Comparison of ENCODE assay signal across 1 cellular context in the genomic region with DNA sequence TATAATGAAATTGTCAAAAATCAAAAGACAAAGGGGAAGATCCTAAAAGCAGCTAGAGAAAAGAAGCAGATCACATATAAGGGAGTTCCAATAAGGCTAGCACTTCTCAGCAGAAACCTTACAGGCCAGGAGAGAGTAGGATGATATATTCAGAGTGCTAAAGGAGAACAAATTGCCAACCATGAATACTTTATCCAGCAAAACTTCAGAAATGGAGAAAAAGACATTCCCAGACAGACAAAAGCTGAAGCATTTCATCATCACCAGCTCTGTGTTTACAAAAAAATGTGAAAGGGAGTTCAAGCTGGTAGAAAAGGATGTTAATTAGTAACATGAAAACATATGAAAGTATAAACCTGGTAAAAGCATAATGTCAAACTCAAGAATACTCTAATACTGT.
TF ChIP-seq lines count a peak whose summit lies in the region.

No MANE protein-coding gene starts in this region.

TF ChIP-seq in HepG2, 621 proteins besides CTCF, POLR2A, EP300 and RAD21:
- TF ChIP-seq NFATC3 (CRISPR knock-in tag; IDR thresholded peaks at IDR 0.05) (no peak), ZNF674 (CRISPR knock-in tag; IDR thresholded peaks at IDR 0.05; ENCODE audit: low read depth) (no peak), ZNF136 (CRISPR knock-in tag; IDR thresholded peaks at IDR 0.05; ENCODE audit: low read depth) (peak; percentile 99), PCBP2 (optimal IDR thresholded peaks at IDR 0.05; ENCODE audit: low read depth, low read length, poor library complexity, severe bottlenecking) (no peak), TOE1 (CRISPR knock-in tag; IDR thresholded peaks at IDR 0.05) (no peak), CEBPG (CRISPR knock-in tag; IDR thresholded peaks at IDR 0.05) (0 out of 2 replicates have a peak, but pooled peaks have one; percentile 30)
- TF ChIP-seq, protein P1, sequence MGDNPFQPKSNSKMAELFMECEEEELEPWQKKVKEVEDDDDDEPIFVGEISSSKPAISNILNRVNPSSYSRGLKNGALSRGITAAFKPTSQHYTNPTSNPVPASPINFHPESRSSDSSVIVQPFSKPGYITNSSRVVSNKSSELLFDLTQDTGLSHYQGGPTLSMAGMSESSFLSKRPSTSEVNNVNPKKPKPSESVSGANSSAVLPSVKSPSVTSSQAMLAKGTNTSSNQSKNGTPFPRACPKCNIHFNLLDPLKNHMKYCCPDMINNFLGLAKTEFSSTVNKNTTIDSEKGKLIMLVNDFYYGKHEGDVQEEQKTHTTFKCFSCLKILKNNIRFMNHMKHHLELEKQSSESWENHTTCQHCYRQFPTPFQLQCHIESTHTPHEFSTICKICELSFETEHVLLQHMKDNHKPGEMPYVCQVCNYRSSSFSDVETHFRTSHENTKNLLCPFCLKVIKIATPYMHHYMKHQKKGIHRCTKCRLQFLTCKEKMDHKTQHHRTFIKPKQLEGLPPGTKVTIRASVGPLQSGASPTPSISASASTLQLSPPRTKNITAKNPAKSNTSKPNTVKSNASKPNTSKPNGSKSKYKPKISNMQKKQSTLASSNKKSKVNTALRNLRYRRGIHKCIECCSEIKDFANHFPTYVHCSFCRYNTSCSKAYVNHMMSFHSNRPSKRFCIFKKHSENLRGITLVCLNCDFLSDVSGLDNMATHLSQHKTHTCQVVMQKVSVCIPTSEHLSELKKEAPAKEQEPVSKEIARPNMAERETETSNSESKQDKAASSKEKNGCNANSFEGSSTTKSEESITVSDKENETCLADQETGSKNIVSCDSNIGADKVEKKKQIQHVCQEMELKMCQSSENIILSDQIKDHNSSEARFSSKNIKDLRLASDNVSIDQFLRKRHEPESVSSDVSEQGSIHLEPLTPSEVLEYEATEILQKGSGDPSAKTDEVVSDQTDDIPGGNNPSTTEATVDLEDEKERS (CRISPR knock-in tag; IDR thresholded peaks at IDR 0.05) = 0 out of 2 replicates have a peak, but pooled peaks have one; percentile 63
- TF ChIP-seq, protein P2, sequence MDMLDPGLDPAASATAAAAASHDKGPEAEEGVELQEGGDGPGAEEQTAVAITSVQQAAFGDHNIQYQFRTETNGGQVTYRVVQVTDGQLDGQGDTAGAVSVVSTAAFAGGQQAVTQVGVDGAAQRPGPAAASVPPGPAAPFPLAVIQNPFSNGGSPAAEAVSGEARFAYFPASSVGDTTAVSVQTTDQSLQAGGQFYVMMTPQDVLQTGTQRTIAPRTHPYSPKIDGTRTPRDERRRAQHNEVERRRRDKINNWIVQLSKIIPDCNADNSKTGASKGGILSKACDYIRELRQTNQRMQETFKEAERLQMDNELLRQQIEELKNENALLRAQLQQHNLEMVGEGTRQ (IDR thresholded peaks at IDR 0.05; ENCODE audit: low read depth, low read length) = no peak
- TF ChIP-seq, protein P2 (CRISPR knock-in tag; IDR thresholded peaks at IDR 0.05; ENCODE audit: borderline replicate concordance) = no peak
TF ChIP-seq in HepG2: peak in this region for 3.
